ENCODE assay signal across 11 cellular contexts in the genomic region with DNA sequence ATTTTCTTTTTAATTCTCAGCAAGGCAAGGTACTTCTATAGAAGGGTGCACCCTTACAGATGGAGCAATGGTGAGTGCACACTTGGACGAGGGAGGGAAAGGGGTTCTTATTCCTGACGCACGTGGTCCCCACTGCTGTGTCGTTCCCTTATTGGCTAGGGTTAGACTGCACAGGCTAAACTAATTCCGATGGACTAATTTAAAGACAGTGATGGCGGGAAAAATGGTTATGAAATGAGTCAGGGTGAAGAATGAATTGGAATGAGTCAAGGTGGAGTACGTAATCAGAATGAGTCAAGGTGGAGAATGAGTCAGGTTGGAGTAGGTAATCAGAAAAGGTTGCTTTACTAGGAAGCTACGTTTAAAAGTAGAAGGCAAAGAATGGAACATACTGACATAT. TPM values are rescaled to one million over a fixed set of nuclear protein-coding genes. Genes with fewer than 3 reads are reported as not detected.
DNase-seq lines count a peak whose midpoint lies in the region; ATAC-seq, FAIRE-seq and TF ChIP-seq lines count a peak whose summit lies in the region.
"Had no signal": no experiment of that assay in that cellular context is flagged by ENCODE, and none has a peak within 500 bp of the region (broad histone marks: within the 10 kb centered on the region; RNA-seq: fewer than 3 reads in every experiment).

No MANE protein-coding gene starts in this region.

- H3K27me3 Mint-ChIP-seq in Caco-2 (ENCODE audit: insufficient read depth, unreplicated experiment) = no peaks in the 10 kb centered on the region
- H3K27me3 Mint-ChIP-seq in CD4-positive, alpha-beta T cell = no peaks in the 10 kb centered on the region

- FAIRE-seq in HTR-8/SVneo (lab: Jason Lieb, UNC) = peak; percentile 83
- FAIRE-seq: kidney had no signal

- peaks cover 24% of the 10 kb centered on the region for H3K4me1 Mint-ChIP-seq in Caco-2 (ENCODE audit: low read depth, unreplicated experiment)
- peaks cover 24% of the 10 kb centered on the region for H3K4me1 Mint-ChIP-seq in CD4-positive, alpha-beta T cell (ENCODE audit: low read depth)

- CTCF ChIA-PET in Caco-2 (lab: Charles Lee) = no interaction called here
- CTCF ChIA-PET in CD4-positive, alpha-beta T cell (lab: Charles Lee) = no interaction called here

- intact Hi-C loops in Caco-2 (cut with micrococcal nuclease; ENCODE audit: unreplicated experiment) = no loop called here
- intact Hi-C loops in CD4-positive, alpha-beta T cell (cut with DNase I, micrococcal nuclease) = loop anchor here in 1 of 2 experiments (2.0 to 10.0 kb wide), 5 partner anchors 74 to 1490 kb away; a partner anchor contains a TSS
- intact Hi-C loops in cardiac septum (cut with DNase I) = no loop called here

- peaks cover 43% of the 10 kb centered on the region for H3K36me3 Mint-ChIP-seq in Caco-2 (ENCODE audit: insufficient read depth, unreplicated experiment)
- peaks cover 9% of the 10 kb centered on the region for H3K36me3 Mint-ChIP-seq in CD4-positive, alpha-beta T cell (ENCODE audit: low read depth)

- no peaks in the 10 kb centered on the region for H3K27me3 ChIP-seq in Caco-2 (replicated peaks; ENCODE audit: control insufficient read depth, insufficient read depth, low read length)
- H3K27me3 ChIP-seq in CD4-positive, alpha-beta T cell (ENCODE audit: control insufficient read depth, insufficient read depth, low read length) = no peaks in the 10 kb centered on the region
- H3K27me3 ChIP-seq: thyroid gland had no signal

- H3K36me3 ChIP-seq in Caco-2 (ENCODE audit: control insufficient read depth, insufficient read depth, low read length) (peaks cover 6% of the 10 kb centered on the region; the same call in 1 of the 2 replicates), mesodermal cell (ENCODE audit: control insufficient read depth, insufficient read depth, low read length) (peaks cover 22% of the 10 kb centered on the region)
- H3K36me3 ChIP-seq: thyroid gland had no signal

- H3K27ac ChIP-seq in mesodermal cell (ENCODE audit: low read depth, low read length, severe bottlenecking) = peak overlapping the region; percentile 96
- H3K27ac ChIP-seq in CD4-positive, alpha-beta T cell (ENCODE audit: low read depth, low read length) = no peak overlapping the region
- H3K27ac ChIP-seq: thyroid gland had no signal

- no peaks in the 10 kb centered on the region for H3K9me3 ChIP-seq in Caco-2
- peaks cover 5% of the 10 kb centered on the region for H3K9me3 ChIP-seq in mesodermal cell (ENCODE audit: control insufficient read depth, low read length)
- no peaks in the 10 kb centered on the region for H3K9me3 ChIP-seq in CD4-positive, alpha-beta T cell (ENCODE audit: control insufficient read depth, low read length)
- H3K9me3 ChIP-seq: thyroid gland had no signal

- H3K4me1 ChIP-seq in Caco-2 (peaks cover 38% of the 10 kb centered on the region), mesodermal cell (ENCODE audit: control insufficient read depth, insufficient read depth, low read length, poor library complexity, severe bottlenecking) (peaks cover 9% of the 10 kb centered on the region)

- H3K4me3 ChIP-seq in Caco-2 (ENCODE audit: low read depth, low read length) = no peak overlapping the region
- H3K4me3 ChIP-seq in mesodermal cell (ENCODE audit: extremely low read depth, insufficient read depth, low read length, poor library complexity, severe bottlenecking) = no peak overlapping the region
- H3K4me3 ChIP-seq: thyroid gland had no signal

- peak overlapping the region; percentile 74 for H3K4me3 Mint-ChIP-seq in Caco-2 (ENCODE audit: unreplicated experiment)
- H3K4me3 Mint-ChIP-seq in CD4-positive, alpha-beta T cell = no peak overlapping the region

- no peaks in the 10 kb centered on the region for H3K9me3 Mint-ChIP-seq in Caco-2 (ENCODE audit: unreplicated experiment)
- no peaks in the 10 kb centered on the region for H3K9me3 Mint-ChIP-seq in CD4-positive, alpha-beta T cell

- POLR2A ChIA-PET in Caco-2 (lab: Charles Lee) = interaction anchor here (0.8 kb wide), 1 partner anchor 200 kb away, joined by 3 read pairs; a partner anchor contains a TSS
- POLR2A ChIA-PET in CD4-positive, alpha-beta T cell (lab: Charles Lee) = no interaction called here

- no peak for TF ChIP-seq CTCF in Caco-2 (IDR thresholded peaks at IDR 0.05; ENCODE audit: insufficient read depth in 1 of 2, low read depth in 1 of 2, low read length in 1 of 2, severe bottlenecking in 1 of 2, unreplicated experiment in 1 of 2)
- no peak for TF ChIP-seq CTCF in CD4-positive, alpha-beta T cell (IDR thresholded peaks at IDR 0.05)

- BruUV-seq in Caco-2 (replicated peaks; lab: Mats Ljungman, UMichigan) = no TSS peak

- H3K27ac Mint-ChIP-seq in Caco-2 (ENCODE audit: unreplicated experiment) = peak overlapping the region; percentile 83
- H3K27ac Mint-ChIP-seq in CD4-positive, alpha-beta T cell = no peak overlapping the region

- DNase-seq in Caco-2 = peak in 1 of 2 experiments; percentile 47
- no peak for DNase-seq in HTR-8/SVneo (ENCODE audit: insufficient read length, low spot score)
- peak; percentile 26 for DNase-seq in activated naive CD4-positive, alpha-beta T cell treated with anti-CD3 and anti-CD28 coated beads, Interleukin-2, amount 50 U/mL, for 16 hours
- DNase-seq in CD4-positive, alpha-beta T cell = no peak
- DNase-seq in cardiac septum (ENCODE audit: low spot score) = no peak
- DNase-seq in globus pallidus (ENCODE audit: low spot score) = no peak
- DNase-seq: effector memory CD4-positive, alpha-beta T cell; kidney; thyroid gland had no signal

- no peak for ATAC-seq in CD4-positive, alpha-beta T cell (ENCODE audit: poor library complexity)
- no peak for ATAC-seq in GM21576 (IDR thresholded peaks at IDR 0.05; ENCODE audit: unreplicated experiment)

- 98 to 99% methylated on average over 5 to 7 of the region's 8 CpGs for WGBS in mesodermal cell (ENCODE audit: insufficient coverage in 2 of 2), 2 experiments

RNA-seq across cellular contexts. Expression of a gene that starts 2.0 kb away (rescaled TPM):
- total RNA-seq in Caco-2 (2022) (205 and 211 TPM in 2 replicates), cardiac septum (34.4 TPM)
- polyA plus RNA-seq in mesodermal cell (2013, experiment 1 of 2) = 384 TPM
- polyA plus RNA-seq in mesodermal cell (2013, experiment 2 of 2) = 381 TPM
- 10 to 100 TPM; 43.3 to 52.7 TPM for total RNA-seq in CD4-positive, alpha-beta T cell
